In genomic region chr15:67542192-67542461, GRCh38 we compare ENCODE assay signal across 8 cellular contexts. TPM values are rescaled to one million over a fixed set of nuclear protein-coding genes. Genes with fewer than 3 reads are reported as not detected.
DNase-seq lines count a peak whose midpoint lies in the region; ATAC-seq and TF ChIP-seq lines count a peak whose summit lies in the region.

No MANE protein-coding gene starts in this region.

- H3K4me1 Mint-ChIP-seq in activated naive CD8-positive, alpha-beta T cell treated with anti-CD3 and anti-CD28 coated beads, Interleukin-2, amount 10 ng/mL, durations not matched to agents 7 days and 5 days = peaks cover 43% of the 10 kb centered on the region

- DNase-seq in BJ (ENCODE audit: low read depth) (no peak), inferior parietal cortex (ENCODE audit: extremely low spot score) (peak; percentile 67), NCI-H187 treated with DMSO at 0.1 percent for 48 hours (lab: John Stamatoyannopoulos, UW) (no peak), NCI-H2029 treated with DMSO at 0.1 percent for 48 hours (lab: John Stamatoyannopoulos, UW) (no peak)
- DNase-seq in activated naive CD8-positive, alpha-beta T cell treated with anti-CD3 and anti-CD28 coated beads, Interleukin-2, amount 10 ng/mL, durations not matched to agents 7 days and 5 days = no peak
- no peak for DNase-seq in central memory CD4-positive, alpha-beta T cell

- CTCF ChIA-PET in BJ (lab: Yijun Ruan, JAX) = interaction anchor here (0.7 to 1.5 kb wide), 4 partner anchors 9 to 172 kb away, joined by 3 to 4 read pairs (median 4); no protein-coding TSS in a partner anchor

- no peaks in the 10 kb centered on the region for H3K27me3 ChIP-seq in BJ (ENCODE audit: control insufficient read depth, insufficient read depth, low read length)
- no peaks in the 10 kb centered on the region for H3K27me3 ChIP-seq in subcutaneous abdominal adipose tissue (ENCODE audit: control insufficient read depth in 5 of 5, insufficient read depth in 4 of 5, low read length in 5 of 5)

- H3K4me3 ChIP-seq in BJ (ENCODE audit: low read depth, low read length) (peak overlapping the region; percentile 89), subcutaneous abdominal adipose tissue (ENCODE audit: low read depth in 1 of 5, low read length in 5 of 5) (peak overlapping the region; percentile 95 to 99 (median 96))

- H3K9me3 Mint-ChIP-seq in activated naive CD8-positive, alpha-beta T cell treated with anti-CD3 and anti-CD28 coated beads, Interleukin-2, amount 10 ng/mL, durations not matched to agents 7 days and 5 days = peaks cover 4% of the 10 kb centered on the region

- POLR2A ChIA-PET in BJ (lab: Charles Lee) = no interaction called here
- POLR2A ChIA-PET in activated naive CD8-positive, alpha-beta T cell treated with anti-CD3 and anti-CD28 coated beads, Interleukin-2, amount 10 ng/mL, durations not matched to agents 7 days and 5 days (lab: Charles Lee) = interaction anchor here (0.7 to 1.8 kb wide), 7 partner anchors 18 to 787 kb away, joined by 3 to 22 read pairs (median 3); partner anchors contain the start of genes C15orf61 and FEM1B

- H3K9ac ChIP-seq in subcutaneous abdominal adipose tissue (ENCODE audit: low read length in 5 of 5) = peak overlapping the region; percentile 67 to 91 (median 84)

- peak overlapping the region; percentile 97 for H3K27ac Mint-ChIP-seq in activated naive CD8-positive, alpha-beta T cell treated with anti-CD3 and anti-CD28 coated beads, Interleukin-2, amount 10 ng/mL, durations not matched to agents 7 days and 5 days

- peaks cover 0 to 25% (median 22%) of the 10 kb centered on the region in 5 donors for H3K4me1 ChIP-seq in subcutaneous abdominal adipose tissue (ENCODE audit: control insufficient read depth in 5 of 5, insufficient read depth in 5 of 5, low read length in 5 of 5)

- H3K27ac ChIP-seq in subcutaneous abdominal adipose tissue (ENCODE audit: low read depth, low read length) = peak overlapping the region; percentile 79

- H3K9me3 ChIP-seq in subcutaneous abdominal adipose tissue (ENCODE audit: control insufficient read depth in 5 of 5, low read length in 5 of 5) = no peaks in the 10 kb centered on the region

- H3K4me3 Mint-ChIP-seq in activated naive CD8-positive, alpha-beta T cell treated with anti-CD3 and anti-CD28 coated beads, Interleukin-2, amount 10 ng/mL, durations not matched to agents 7 days and 5 days = peak overlapping the region; percentile 90

- no peaks in the 10 kb centered on the region for H3K27me3 Mint-ChIP-seq in activated naive CD8-positive, alpha-beta T cell treated with anti-CD3 and anti-CD28 coated beads, Interleukin-2, amount 10 ng/mL, durations not matched to agents 7 days and 5 days

- no peak for TF ChIP-seq CTCF in BJ (IDR thresholded peaks at IDR 0.05; ENCODE audit: insufficient read depth, low read depth, low read length)

- H3K36me3 Mint-ChIP-seq in activated naive CD8-positive, alpha-beta T cell treated with anti-CD3 and anti-CD28 coated beads, Interleukin-2, amount 10 ng/mL, durations not matched to agents 7 days and 5 days = peaks cover 8% of the 10 kb centered on the region

- H3K36me3 ChIP-seq in BJ (ENCODE audit: control insufficient read depth, insufficient read depth, low read length) (no peaks in the 10 kb centered on the region; the same call in 1 of the 2 replicates), subcutaneous abdominal adipose tissue (ENCODE audit: control insufficient read depth in 5 of 5, insufficient read depth in 5 of 5, low read length in 5 of 5) (peaks cover 0 to 12% (median 8%) of the 10 kb centered on the region in 5 donors)

- peak; percentile 3 for ATAC-seq in HG02885 (IDR thresholded peaks at IDR 0.05; ENCODE audit: poor library complexity, unreplicated experiment)
- no peak for ATAC-seq in activated naive CD8-positive, alpha-beta T cell treated with anti-CD3 and anti-CD28 coated beads, Interleukin-2, amount 10 ng/mL, durations not matched to agents 7 days and 5 days (ENCODE audit: low read depth)

RNA-seq across cellular contexts. Expression of gene MAP2K5, which starts 0.4 kb away (rescaled TPM):
- polyA plus RNA-seq in BJ (2011; rRNA removed) = 4.5 and 5.6 TPM in 2 replicates
- 4.4 and 6.8 TPM in 2 replicates for polyA minus RNA-seq in BJ (2011; rRNA and poly(A)+ RNA removed)
- 10 to 100 TPM; 25.8 to 29.9 TPM for total RNA-seq in activated naive CD8-positive, alpha-beta T cell treated with anti-CD3 and anti-CD28 coated beads, Interleukin-2, amount 10 ng/mL, durations not matched to agents 7 days and 5 days

RNA-seq across cellular contexts. Expression of gene C15orf61, which starts 21.2 kb away (rescaled TPM):
- polyA plus RNA-seq in BJ (2011; rRNA removed) = 2.3 and 3.1 TPM in 2 replicates
- 1.5 and 2.1 TPM in 2 replicates for polyA minus RNA-seq in BJ (2011; rRNA and poly(A)+ RNA removed)
- total RNA-seq in activated naive CD8-positive, alpha-beta T cell treated with anti-CD3 and anti-CD28 coated beads, Interleukin-2, amount 10 ng/mL, durations not matched to agents 7 days and 5 days = 1 to 10 TPM; 5.5 to 7.6 TPM
